Comparison of ENCODE assay signal across 1 cellular context in genomic region chr4:82542642-82543041, GRCh38.
TF ChIP-seq lines count a peak whose summit lies in the region.

No MANE protein-coding gene starts in this region.

TF ChIP-seq in HepG2, 621 proteins besides CTCF, POLR2A, EP300 and RAD21 (continued from another document):
- TF ChIP-seq ZNF574 (CRISPR knock-in tag; IDR thresholded peaks at IDR 0.05) (no peak), ZNF788 (CRISPR knock-in tag; IDR thresholded peaks at IDR 0.05; ENCODE audit: borderline replicate concordance) (no peak), ZBTB7A (CRISPR knock-in tag; IDR thresholded peaks at IDR 0.05) (no peak), TBX3 (IDR thresholded peaks at IDR 0.05; ENCODE audit: borderline replicate concordance) (no peak), PLSCR1 (CRISPR knock-in tag; IDR thresholded peaks at IDR 0.05; ENCODE audit: borderline replicate concordance) (no peak), CBX5 (CRISPR knock-in tag; IDR thresholded peaks at IDR 0.05; ENCODE audit: borderline replicate concordance) (no peak), ZBTB10 (CRISPR knock-in tag; IDR thresholded peaks at IDR 0.05; ENCODE audit: borderline replicate concordance) (no peak)
